ENCODE assay signal across 32 cellular contexts in genomic region chr17:78580277-78580804, GRCh38. TPM values are rescaled to one million over a fixed set of nuclear protein-coding genes. Genes with fewer than 3 reads are reported as not detected.
"Had no signal": no experiment of that assay in that cellular context is flagged by ENCODE, and none has a peak within 500 bp of the region (broad histone marks: within the 10 kb centered on the region; RNA-seq: fewer than 3 reads in every experiment).

No MANE protein-coding gene starts in this region.

- H3K4me1 ChIP-seq: body of pancreas, breast epithelium, Peyer's patch, SJSA1 had no signal

- DNase-seq: activated CD4-positive, alpha-beta T cell treated with anti-CD3 and anti-CD28 coated beads, Interleukin-2, amount 10 ng/mL, durations not matched to agents 24 days and 14 days; activated CD4-positive, alpha-beta T cell treated with anti-CD3 and anti-CD28 coated beads, Interleukin-2, amount 50 U/mL, for 4 hours; activated CD8-positive, alpha-beta T cell treated with anti-CD3 and anti-CD28 coated beads for 36 hours; activated effector memory CD4-positive, alpha-beta T cell treated with anti-CD3 and anti-CD28 coated beads, Interleukin-2, amount 50 U/mL, for 16 hours; activated naive CD4-positive, alpha-beta T cell; activated naive CD8-positive, alpha-beta T cell treated with anti-CD3 and anti-CD28 coated beads, Interleukin-2, amount 10 ng/mL, durations not matched to agents 7 days and 5 days; activated T-cell treated with anti-CD3 and anti-CD28 coated beads, Interleukin-2, amount 50 U/mL, for 1 hour; body of pancreas; Kasumi-1; KG1; MM.1S; MV-4-11; NCI-H1092; NCI-H1436 treated with DMSO at 0.1 percent for 48 hours; NCI-H1694 treated with DMSO at 0.1 percent for 48 hours; NCI-H2029; NCI-H345; NCI-H526; NCI-H748 treated with DMSO at 0.1 percent for 48 hours; NK-92 treated with Interleukin-12 subunit alpha and Interleukin-12 subunit beta, amount 100 ng/mL, for 24 hours; PC-3; Peyer's patch; RPMI8226; SHP77 treated with DMSO at 0.1 percent for 48 hours; SK-N-SH; T-helper 2 cell; T-helper 9 cell had no signal

- H3K27me3 Mint-ChIP-seq: activated CD8-positive, alpha-beta T cell treated with anti-CD3 and anti-CD28 coated beads for 36 hours; activated naive CD4-positive, alpha-beta T cell treated with anti-CD3 and anti-CD28 coated beads, Interleukin-2, amount 50 U/mL, for 24 hours had no signal

- H3K4me3 ChIP-seq: body of pancreas, breast epithelium, Peyer's patch, SJSA1 had no signal

- H3K9me3 ChIP-seq: body of pancreas, breast epithelium, Peyer's patch, SJSA1, SK-N-SH had no signal

- H3K36me3 Mint-ChIP-seq: activated naive CD4-positive, alpha-beta T cell treated with anti-CD3 and anti-CD28 coated beads, Interleukin-2, amount 50 U/mL, for 24 hours; activated naive CD8-positive, alpha-beta T cell treated with anti-CD3 and anti-CD28 coated beads, Interleukin-2, amount 10 ng/mL, durations not matched to agents 7 days and 5 days had no signal

- H3K4me3 Mint-ChIP-seq: activated CD4-positive, alpha-beta T cell treated with anti-CD3 and anti-CD28 coated beads, Interleukin-2, amount 10 ng/mL, durations not matched to agents 24 days and 14 days; activated CD8-positive, alpha-beta T cell treated with anti-CD3 and anti-CD28 coated beads for 36 hours; activated naive CD4-positive, alpha-beta T cell treated with anti-CD3 and anti-CD28 coated beads, Interleukin-2, amount 50 U/mL, for 24 hours; activated naive CD8-positive, alpha-beta T cell treated with anti-CD3 and anti-CD28 coated beads, Interleukin-2, amount 10 ng/mL, durations not matched to agents 7 days and 5 days; activated T-cell treated with anti-CD3 and anti-CD28 coated beads, Interleukin-2, amount 50 U/mL, for 72 hours; activated T-helper 17 cell treated with anti-CD3 and anti-CD28 coated beads, Interleukin-2, amount 50 U/mL, for 72 hours had no signal

- H3K27ac ChIP-seq: body of pancreas, breast epithelium, Peyer's patch, SJSA1 had no signal

- H3K4me2 ChIP-seq: SK-N-SH had no signal

- H3K4me1 Mint-ChIP-seq: activated CD4-positive, alpha-beta T cell treated with anti-CD3 and anti-CD28 coated beads, Interleukin-2, amount 10 ng/mL, durations not matched to agents 24 days and 14 days; activated naive CD4-positive, alpha-beta T cell treated with anti-CD3 and anti-CD28 coated beads, Interleukin-2, amount 50 U/mL, for 24 hours; activated naive CD8-positive, alpha-beta T cell treated with anti-CD3 and anti-CD28 coated beads, Interleukin-2, amount 10 ng/mL, durations not matched to agents 7 days and 5 days; activated T-helper 17 cell treated with anti-CD3 and anti-CD28 coated beads, Interleukin-2, amount 50 U/mL, for 72 hours had no signal

- ATAC-seq: activated CD8-positive, alpha-beta T cell treated with anti-CD3 and anti-CD28 coated beads for 36 hours; activated T-cell treated with anti-CD3 and anti-CD28 coated beads, Interleukin-2, amount 50 U/mL, for 72 hours; activated T-helper 17 cell treated with anti-CD3 and anti-CD28 coated beads, Interleukin-2, amount 50 U/mL, for 72 hours; body of pancreas; PC-3 had no signal

- H3K36me3 ChIP-seq: breast epithelium, Peyer's patch, SJSA1 had no signal

- H3K9ac ChIP-seq: SK-N-SH had no signal

- H3K27ac Mint-ChIP-seq: activated CD4-positive, alpha-beta T cell treated with anti-CD3 and anti-CD28 coated beads, Interleukin-2, amount 10 ng/mL, durations not matched to agents 24 days and 14 days; activated CD8-positive, alpha-beta T cell treated with anti-CD3 and anti-CD28 coated beads for 36 hours; activated naive CD4-positive, alpha-beta T cell treated with anti-CD3 and anti-CD28 coated beads, Interleukin-2, amount 50 U/mL, for 24 hours; activated naive CD8-positive, alpha-beta T cell treated with anti-CD3 and anti-CD28 coated beads, Interleukin-2, amount 10 ng/mL, durations not matched to agents 7 days and 5 days; activated T-cell treated with anti-CD3 and anti-CD28 coated beads, Interleukin-2, amount 50 U/mL, for 72 hours; activated T-helper 17 cell treated with anti-CD3 and anti-CD28 coated beads, Interleukin-2, amount 50 U/mL, for 72 hours had no signal

- H3K27me3 ChIP-seq: body of pancreas, breast epithelium, Peyer's patch, SJSA1 had no signal

RNA-seq across cellular contexts. Expression of gene DNAH17, which starts 3.1 kb away (rescaled TPM):
- total RNA-seq: body of pancreas, SJSA1 had no signal
